Comparison of ENCODE assay signal across 18 cellular contexts in the genomic region with DNA sequence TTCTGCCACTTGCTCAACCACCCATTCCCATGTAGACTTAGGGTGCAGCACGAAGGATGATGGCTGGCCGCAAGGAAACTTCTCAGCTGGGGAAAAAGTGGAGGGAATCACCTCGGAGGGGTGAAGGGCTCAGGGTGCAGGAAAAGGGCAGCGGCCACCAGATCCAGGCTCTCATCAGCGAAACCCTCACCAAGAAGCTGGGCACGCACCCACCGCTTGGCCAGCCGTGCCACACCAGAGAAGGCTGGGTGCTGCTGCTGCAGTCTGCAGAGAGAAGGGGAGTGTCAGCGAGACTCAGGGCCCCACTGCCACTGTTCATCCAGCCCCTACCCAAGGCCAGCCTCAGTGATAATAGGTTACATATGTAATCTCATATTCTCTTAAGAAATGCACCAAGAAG. TPM values are rescaled to one million over a fixed set of nuclear protein-coding genes. Genes with fewer than 3 reads are reported as not detected.
A peak's percentile ranks its signal among the peaks of the same experiment; 100 is the strongest.
DNase-seq lines count a peak whose midpoint lies in the region; ATAC-seq and TF ChIP-seq lines count a peak whose summit lies in the region.
"Had no signal": no experiment of that assay in that cellular context is flagged by ENCODE, and none has a peak within 500 bp of the region (broad histone marks: within the 10 kb centered on the region; RNA-seq: fewer than 3 reads in every experiment).

No MANE protein-coding gene starts in this region.

- H3K4me3 Mint-ChIP-seq in CD14-positive monocyte: no peak overlapping the region
- H3K4me3 Mint-ChIP-seq: CD4-positive, alpha-beta T cell; H9 had no signal

- POLR2A ChIA-PET in RWPE1 (lab: Yijun Ruan, JAX; ENCODE audit: low non-redundant PET): no interaction called here

- peaks cover 0 to 2% (median 0%) of the 10 kb centered on the region in 7 donors for H3K9me3 Mint-ChIP-seq in CD14-positive monocyte
- H3K9me3 Mint-ChIP-seq: CD4-positive, alpha-beta T cell; H9 had no signal

- CTCF ChIA-PET in RWPE1 (lab: Yijun Ruan, JAX): interaction anchor here (0.7 to 2.1 kb wide), 6 partner anchors 11 to 90 kb away, joined by 3 to 33 read pairs (median 6); no protein-coding TSS in a partner anchor

- H3K27me3 Mint-ChIP-seq in CD14-positive monocyte (ENCODE audit: low read depth in 3 of 3): peaks cover 0 to 3% (median 0%) of the 10 kb centered on the region in 3 donors
- H3K27me3 Mint-ChIP-seq: CD4-positive, alpha-beta T cell had no signal

- ATAC-seq in lower lobe of right lung: no peak
- ATAC-seq: HepG2 had no signal

- TF ChIP-seq CTCF in RWPE1 (conservative IDR thresholded peaks at IDR 0.05; ENCODE audit: low read depth) (no peak), lower lobe of right lung (IDR thresholded peaks at IDR 0.05) (no peak), CD14-positive monocyte (IDR thresholded peaks at IDR 0.05) (no peak)

- peak; percentile 49 for DNase-seq in activated effector memory CD4-positive, alpha-beta T cell treated with anti-CD3 and anti-CD28 coated beads, Interleukin-2, amount 50 U/mL, for 16 hours
- DNase-seq in activated effector memory CD4-positive, alpha-beta T cell treated with Interleukin-2 at 50 U/mL for 16 hours: no peak
- DNase-seq in 8988T: peak; percentile 4
- DNase-seq in RWPE1 (ENCODE audit: low spot score): no peak
- peak; percentile 32 for DNase-seq in lower lobe of right lung
- no peak for DNase-seq in activated CD4-positive, CD25-positive, alpha-beta regulatory T cell (lab: John Stamatoyannopoulos, UW)
- DNase-seq in CD14-positive monocyte (ENCODE audit: low spot score): no peak
- DNase-seq in NCI-H82 (lab: John Stamatoyannopoulos, UW): no peak
- DNase-seq: BE2C; CD4-positive, alpha-beta T cell; H9; KBM-7; NCI-H1105 treated with DMSO at 0.1 percent for 48 hours; NCI-H1694 treated with DMSO at 0.1 percent for 48 hours; NK-92 treated with Interleukin-12 subunit alpha and Interleukin-12 subunit beta, amount 100 ng/mL, for 24 hours; SHP77 had no signal

- H3K27me3 ChIP-seq in lower lobe of right lung (ENCODE audit: low read depth): no peaks in the 10 kb centered on the region
- H3K27me3 ChIP-seq: BE2C, Peyer's patch had no signal

- H3K27ac ChIP-seq in RWPE1: peak overlapping the region; percentile 61
- H3K27ac ChIP-seq in lower lobe of right lung: no peak overlapping the region
- H3K27ac ChIP-seq: Peyer's patch had no signal

- no peak overlapping the region for H3K27ac Mint-ChIP-seq in CD14-positive monocyte
- H3K27ac Mint-ChIP-seq: H9 had no signal

- intact Hi-C loops in lower lobe of right lung (cut with DNase I) (no loop called here), CD14-positive monocyte (cut with micrococcal nuclease) (no loop called here)

- H3K36me3 ChIP-seq in lower lobe of right lung: peaks cover 93% of the 10 kb centered on the region

- no peaks in the 10 kb centered on the region for H3K4me1 ChIP-seq in lower lobe of right lung
- H3K4me1 ChIP-seq: BE2C, Peyer's patch had no signal

- peaks cover 84 to 97% of the 10 kb centered on the region in 2 donors for H3K36me3 Mint-ChIP-seq in CD14-positive monocyte

- H3K4me3 ChIP-seq in lower lobe of right lung: no peak overlapping the region
- H3K4me3 ChIP-seq: Peyer's patch had no signal

- no peaks in the 10 kb centered on the region for H3K9me3 ChIP-seq in lower lobe of right lung
- H3K9me3 ChIP-seq: BE2C, Peyer's patch had no signal

- H3K4me1 Mint-ChIP-seq in CD14-positive monocyte: no peaks in the 10 kb centered on the region
- H3K4me1 Mint-ChIP-seq: H9 had no signal

RNA-seq across cellular contexts. Expression of gene NOL6, which starts 8.6 kb away (rescaled TPM):
- 27.6 TPM for total RNA-seq in lower lobe of right lung
- polyA plus RNA-seq in CD14-positive monocyte: 10 to 100 TPM in 1 of 2 donors, 1 to 10 TPM in 1; 4.6 to 10.1 TPM

RNA-seq across cellular contexts. Expression of gene AQP3, which starts 17.7 kb away (rescaled TPM):
- total RNA-seq in lower lobe of right lung: 357 TPM
- under 1 TPM; 0.63 to 0.70 TPM for polyA plus RNA-seq in CD14-positive monocyte

RNA-seq across cellular contexts. Expression of gene ANKRD18B, which starts 59.0 kb away (rescaled TPM):
- 0.65 TPM for total RNA-seq in lower lobe of right lung
- polyA plus RNA-seq in CD14-positive monocyte: not detected
- total RNA-seq: Peyer's patch had no signal

Comparison
In these comparisons a context has a peak if more than half of its experiments do, and no peak if none do; other contexts are left out.
1. DNase-seq: peak in activated effector memory CD4-positive, alpha-beta T cell treated with anti-CD3 and anti-CD28 coated beads, Interleukin-2, amount 50 U/mL, for 16 hours (single experiment), 8988T (single experiment) and lower lobe of right lung (single experiment); none in activated effector memory CD4-positive, alpha-beta T cell treated with Interleukin-2 at 50 U/mL for 16 hours (single experiment), RWPE1 (single experiment), activated CD4-positive, CD25-positive, alpha-beta regulatory T cell (0 of 4), CD14-positive monocyte (single experiment) and NCI-H82 (single experiment).